9 cellular contexts compared by ENCODE assay signal in genomic region chr1:26921126-26921461, GRCh38. TPM values are rescaled to one million over a fixed set of nuclear protein-coding genes. Genes with fewer than 3 reads are reported as not detected.
A peak's percentile ranks its signal among the peaks of the same experiment; 100 is the strongest.
DNase-seq lines count a peak whose midpoint lies in the region; ATAC-seq and TF ChIP-seq lines count a peak whose summit lies in the region.
"Had no signal": no experiment of that assay in that cellular context is flagged by ENCODE, and none has a peak within 500 bp of the region (broad histone marks: within the 10 kb centered on the region; RNA-seq: fewer than 3 reads in every experiment).

No MANE protein-coding gene starts in this region.

- DNase-seq in MG63, result no peak
- no peak for DNase-seq in endothelial cell (ENCODE audit: low spot score)
- DNase-seq in neural crest cell (ENCODE audit: low read depth, low spot score), result no peak
- no peak for DNase-seq in NCI-H524 (lab: John Stamatoyannopoulos, UW)
- DNase-seq in AG08395 (ENCODE audit: low spot score), result no peak

- H3K36me3 Mint-ChIP-seq in endothelial cell (ENCODE audit: low read depth, unreplicated experiment) (peaks cover 8% of the 10 kb centered on the region), neural crest cell (ENCODE audit: low read depth) (peaks cover 7% of the 10 kb centered on the region)

- ATAC-seq in GM19395 (IDR thresholded peaks at IDR 0.05; ENCODE audit: unreplicated experiment), result peak; percentile 32
- no peak for ATAC-seq in GM19397 (IDR thresholded peaks at IDR 0.05; ENCODE audit: unreplicated experiment)
- ATAC-seq in GM19463 (IDR thresholded peaks at IDR 0.05; ENCODE audit: unreplicated experiment), result no peak

- no peaks in the 10 kb centered on the region for H3K27me3 ChIP-seq in MG63

- peaks cover 38% of the 10 kb centered on the region for H3K36me3 ChIP-seq in MG63

- H3K4me3 Mint-ChIP-seq in endothelial cell (ENCODE audit: unreplicated experiment) (peak overlapping the region; percentile 94), neural crest cell (peak overlapping the region; percentile 90)

- no peaks in the 10 kb centered on the region for H3K9me3 ChIP-seq in MG63

- peak overlapping the region; percentile 95 for H3K4me3 ChIP-seq in MG63

- TF ChIP-seq CTCF in endothelial cell (IDR thresholded peaks at IDR 0.05; ENCODE audit: unreplicated experiment) (no peak), neural crest cell (conservative IDR thresholded peaks at IDR 0.05) (no peak)

- peaks cover 6% of the 10 kb centered on the region for H3K27me3 Mint-ChIP-seq in endothelial cell (ENCODE audit: unreplicated experiment)
- H3K27me3 Mint-ChIP-seq in neural crest cell (ENCODE audit: low read depth), result no peaks in the 10 kb centered on the region

- H3K27ac Mint-ChIP-seq in endothelial cell (ENCODE audit: unreplicated experiment), result peak overlapping the region; percentile 95
- peak overlapping the region; percentile 98 for H3K27ac Mint-ChIP-seq in neural crest cell (ENCODE audit: unreplicated experiment)

- H3K9me3 Mint-ChIP-seq in endothelial cell (ENCODE audit: unreplicated experiment) (no peaks in the 10 kb centered on the region), neural crest cell (peaks cover 3% of the 10 kb centered on the region)

- H3K4me1 Mint-ChIP-seq in endothelial cell (ENCODE audit: unreplicated experiment), result peaks cover 12% of the 10 kb centered on the region
- H3K4me1 Mint-ChIP-seq in neural crest cell, result peaks cover 29% of the 10 kb centered on the region

RNA-seq across cellular contexts. Expression of gene NUDC, which starts 0.4 kb away (rescaled TPM):
- total RNA-seq in MG63 (2014; rRNA removed; shearing (Covaris generic); ENCODE audit: low replicate concordance), result 19.1 and 33.9 TPM in 2 replicates
- 60.8 TPM for total RNA-seq in endothelial cell (ENCODE audit: unreplicated experiment)
- 96.1 and 102 TPM in 2 replicates for total RNA-seq in neural crest cell

RNA-seq across cellular contexts. Expression of gene NR0B2, which starts 7.3 kb away (rescaled TPM):
- not detected in 2 replicates for total RNA-seq in MG63 (2014; rRNA removed; shearing (Covaris generic); ENCODE audit: low replicate concordance)
- total RNA-seq in endothelial cell (ENCODE audit: unreplicated experiment) (not detected), neural crest cell (not detected in 2 replicates)
- total RNA-seq: T-helper 2 cell treated with Interferon-gamma antibody and Interleukin-4, amounts not matched to agents 100 ng/mL and 5 ng/mL, for 36 hours had no signal

RNA-seq across cellular contexts. Expression of gene GPATCH3, which starts 20.8 kb away (rescaled TPM):
- 12.2 and 15.6 TPM in 2 replicates for total RNA-seq in MG63 (2014; rRNA removed; shearing (Covaris generic); ENCODE audit: low replicate concordance)
- total RNA-seq in endothelial cell (ENCODE audit: unreplicated experiment) (23.4 TPM), neural crest cell (17.2 and 21.3 TPM in 2 replicates)

RNA-seq across cellular contexts. Expression of gene GPN2, which starts 31.0 kb away (rescaled TPM):
- total RNA-seq in MG63 (2014; rRNA removed; shearing (Covaris generic); ENCODE audit: low replicate concordance), result 10.0 and 13.0 TPM in 2 replicates
- total RNA-seq in endothelial cell (ENCODE audit: unreplicated experiment) (31.4 TPM), neural crest cell (28.5 and 31.7 TPM in 2 replicates)

RNA-seq across cellular contexts. Expression of gene KDF1, which starts 39.2 kb away (rescaled TPM):
- not detected in 2 replicates for total RNA-seq in MG63 (2014; rRNA removed; shearing (Covaris generic); ENCODE audit: low replicate concordance)
- total RNA-seq in endothelial cell (ENCODE audit: unreplicated experiment) (0.21 TPM), neural crest cell (not detected in 2 replicates)
- total RNA-seq: T-helper 2 cell treated with Interferon-gamma antibody and Interleukin-4, amounts not matched to agents 100 ng/mL and 5 ng/mL, for 36 hours had no signal
